In genomic region chr3:156978471-156978961, GRCh38 we compare ENCODE assay signal across 10 cellular contexts.
DNase-seq lines count a peak whose midpoint lies in the region; ATAC-seq and TF ChIP-seq lines count a peak whose summit lies in the region.
"Had no signal": no experiment of that assay in that cellular context is flagged by ENCODE, and none has a peak within 500 bp of the region (broad histone marks: within the 10 kb centered on the region; RNA-seq: fewer than 3 reads in every experiment).

No MANE protein-coding gene starts in this region.

- no peaks in the 10 kb centered on the region for H3K79me2 ChIP-seq in Loucy (ENCODE audit: insufficient read depth, low read length)

- no peaks in the 10 kb centered on the region for H3K9me2 ChIP-seq in Loucy (replicated peaks; ENCODE audit: low read depth, low read length)

- H3K36me3 ChIP-seq in Loucy (ENCODE audit: insufficient read depth, low read length), result no peaks in the 10 kb centered on the region

- peak overlapping the region; percentile 12 for H3K4me2 ChIP-seq in Loucy (ENCODE audit: low read depth, low read length, poor library complexity, severe bottlenecking)

- in situ Hi-C loops in GM13976 (cut with MboI; ENCODE audit: low sequenced_read_pairs, unreplicated experiment), result no loop called here

- ATAC-seq in GM21737 (IDR thresholded peaks at IDR 0.05; ENCODE audit: unreplicated experiment), result peak; percentile 88
- ATAC-seq: left ventricle myocardium superior had no signal

- H3K9me3 ChIP-seq in Loucy (ENCODE audit: insufficient read depth, low read depth, low read length), result no peaks in the 10 kb centered on the region

- H3K4me1 ChIP-seq in Loucy (ENCODE audit: insufficient read depth, low read length, poor library complexity, severe bottlenecking), result peaks cover 6% of the 10 kb centered on the region

- no peaks in the 10 kb centered on the region for H3F3A ChIP-seq in Loucy (ENCODE audit: low read depth)

- H3K4me3 ChIP-seq in Loucy (ENCODE audit: low read length, poor library complexity, severe bottlenecking), result no peak overlapping the region

- H3K9ac ChIP-seq in Loucy (ENCODE audit: low read depth, low read length, poor library complexity, severe bottlenecking), result no peak overlapping the region

- H4K20me1 ChIP-seq in Loucy (ENCODE audit: insufficient read depth, low read length, poor library complexity, severe bottlenecking), result no peaks in the 10 kb centered on the region

- H2AFZ ChIP-seq in Loucy (ENCODE audit: low read length), result peak overlapping the region; percentile 82

- H3K27me3 ChIP-seq in Loucy (ENCODE audit: insufficient read depth, low read length, poor library complexity, severe bottlenecking), result no peaks in the 10 kb centered on the region

- TF ChIP-seq CTCF in GM13976 (IDR thresholded peaks at IDR 0.05; ENCODE audit: borderline replicate concordance, control extremely low read depth, extremely low read depth, insufficient read depth, missing control alignments) (no peak), Loucy (conservative IDR thresholded peaks at IDR 0.05; ENCODE audit: low read length) (no peak)

- DNase-seq in GM13976 (ENCODE audit: low spot score) (peak; percentile 49), inferior parietal cortex (ENCODE audit: extremely low spot score) (peak; percentile 8), NCI-H1048 (lab: John Stamatoyannopoulos, UW) (no peak), GDM1 (lab: John Stamatoyannopoulos, UW) (no peak), NCI-H1694 treated with DMSO at 0.1 percent for 48 hours (lab: John Stamatoyannopoulos, UW) (no peak)
- no peak for DNase-seq in activated CD8-positive, alpha-beta memory T cell treated with anti-CD3 and anti-CD28 coated beads, Interleukin-2, amount 50 U/mL, for 48 hours
- DNase-seq: activated CD8-positive, alpha-beta memory T cell treated with anti-CD3 and anti-CD28 coated beads, Interleukin-2, amount 50 U/mL, for 4 hours; left ventricle myocardium superior had no signal

Comparison
In these comparisons a context has a peak if more than half of its experiments do, and no peak if none do; other contexts are left out.
1. DNase-seq: peak in GM13976 (single experiment) and inferior parietal cortex (single experiment); none in activated CD8-positive, alpha-beta memory T cell treated with anti-CD3 and anti-CD28 coated beads, Interleukin-2, amount 50 U/mL, for 48 hours (single experiment), NCI-H1048 (single experiment), GDM1 (single experiment) and NCI-H1694 treated with DMSO at 0.1 percent for 48 hours (single experiment).